30 cellular contexts compared by ENCODE assay signal in the genomic region with DNA sequence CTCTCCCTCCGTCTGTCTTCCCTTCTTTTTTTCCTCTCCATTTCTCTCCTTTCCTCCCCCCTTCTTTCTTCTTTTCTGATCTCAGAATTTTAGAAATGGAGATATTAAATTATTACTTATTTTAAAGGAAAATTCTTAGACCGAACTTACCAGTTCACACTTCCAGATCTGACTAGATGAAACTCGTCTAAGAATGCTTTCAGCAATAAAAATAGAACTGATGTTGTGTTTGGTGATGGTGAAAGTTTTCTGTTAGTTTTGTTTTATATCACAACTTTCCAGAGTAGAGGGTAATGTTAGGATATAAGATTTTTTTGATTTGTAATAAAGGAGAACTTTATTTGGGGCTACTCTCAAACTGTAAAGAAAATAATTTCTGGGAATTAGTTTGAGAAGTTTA. TPM values are rescaled to one million over a fixed set of nuclear protein-coding genes. Genes with fewer than 3 reads are reported as not detected.
DNase-seq lines count a peak whose midpoint lies in the region; ATAC-seq and FAIRE-seq lines count a peak whose summit lies in the region.
"Had no signal": no experiment of that assay in that cellular context is flagged by ENCODE, and none has a peak within 500 bp of the region (broad histone marks: within the 10 kb centered on the region; RNA-seq: fewer than 3 reads in every experiment).

No MANE protein-coding gene starts in this region.

- ATAC-seq in GM21526 (IDR thresholded peaks at IDR 0.05; ENCODE audit: low FRiP score, unreplicated experiment) (peak; percentile 55), HG02973 (IDR thresholded peaks at IDR 0.05; ENCODE audit: unreplicated experiment) (peak; percentile 65), GM21737 (IDR thresholded peaks at IDR 0.05; ENCODE audit: unreplicated experiment) (no peak)
- ATAC-seq: activated CD8-positive, alpha-beta memory T cell treated with anti-CD3 and anti-CD28 coated beads, Interleukin-2, amount 10 ng/mL, durations not matched to agents 7 days and 5 days; activated T-helper 17 cell treated with anti-CD3 and anti-CD28 coated beads, Interleukin-2, amount 50 U/mL, for 72 hours; CD8-positive, alpha-beta T cell; Panc1; pancreas; right cardiac atrium had no signal

- peaks cover 34% of the 10 kb centered on the region for H3K36me3 Mint-ChIP-seq in T-helper 2 cell treated with Interferon-gamma antibody and Interleukin-4, amounts not matched to agents 5 μg/mL and 100 μg/mL, for 36 hours (ENCODE audit: low read depth)

- no peaks in the 10 kb centered on the region for H3K4me1 ChIP-seq in small intestine (ENCODE audit: control insufficient read depth in 2 of 2, insufficient read depth in 1 of 2, low read depth in 1 of 2, low read length in 1 of 2)
- H3K4me1 ChIP-seq: pancreas, SJCRH30 had no signal

- H3K27ac Mint-ChIP-seq in T-helper 2 cell treated with Interferon-gamma antibody and Interleukin-4, amounts not matched to agents 5 μg/mL and 100 μg/mL, for 36 hours = peak overlapping the region; percentile 10
- H3K27ac Mint-ChIP-seq: activated CD8-positive, alpha-beta memory T cell treated with anti-CD3 and anti-CD28 coated beads, Interleukin-2, amount 10 ng/mL, durations not matched to agents 7 days and 5 days; activated naive CD8-positive, alpha-beta T cell treated with anti-CD3 and anti-CD28 coated beads for 36 hours; activated T-helper 17 cell treated with anti-CD3 and anti-CD28 coated beads, Interleukin-2, amount 50 U/mL, for 72 hours; CD8-positive, alpha-beta T cell; nephron; type B pancreatic cell had no signal

- H3K9me3 Mint-ChIP-seq in T-helper 2 cell treated with Interferon-gamma antibody and Interleukin-4, amounts not matched to agents 5 μg/mL and 100 μg/mL, for 36 hours = peaks cover 9% of the 10 kb centered on the region

- no peak overlapping the region for H3K4me3 Mint-ChIP-seq in T-helper 2 cell treated with Interferon-gamma antibody and Interleukin-4, amounts not matched to agents 5 μg/mL and 100 μg/mL, for 36 hours
- H3K4me3 Mint-ChIP-seq: activated CD8-positive, alpha-beta memory T cell treated with anti-CD3 and anti-CD28 coated beads, Interleukin-2, amount 10 ng/mL, durations not matched to agents 7 days and 5 days; activated naive CD8-positive, alpha-beta T cell treated with anti-CD3 and anti-CD28 coated beads for 36 hours; activated T-helper 17 cell treated with anti-CD3 and anti-CD28 coated beads, Interleukin-2, amount 50 U/mL, for 72 hours; CD8-positive, alpha-beta T cell; nephron; type B pancreatic cell had no signal

- no peak overlapping the region for H3K27ac ChIP-seq in small intestine (ENCODE audit: low read depth in 1 of 2, low read length in 1 of 2)
- H3K27ac ChIP-seq: 22Rv1, HL-60, pancreas, SJCRH30 had no signal

- intact Hi-C loops in head of caudate nucleus (cut with DNase I) = no loop called here

- no peaks in the 10 kb centered on the region for H3K27me3 Mint-ChIP-seq in T-helper 2 cell treated with Interferon-gamma antibody and Interleukin-4, amounts not matched to agents 5 μg/mL and 100 μg/mL, for 36 hours (ENCODE audit: low read depth)
- H3K27me3 Mint-ChIP-seq: activated CD8-positive, alpha-beta memory T cell treated with anti-CD3 and anti-CD28 coated beads, Interleukin-2, amount 10 ng/mL, durations not matched to agents 7 days and 5 days; activated naive CD8-positive, alpha-beta T cell treated with anti-CD3 and anti-CD28 coated beads for 36 hours; activated T-helper 17 cell treated with anti-CD3 and anti-CD28 coated beads, Interleukin-2, amount 50 U/mL, for 72 hours; type B pancreatic cell had no signal

- H3K27me3 ChIP-seq in small intestine (ENCODE audit: control insufficient read depth in 2 of 2, insufficient read depth in 2 of 2, low read length in 2 of 2) = no peaks in the 10 kb centered on the region
- H3K27me3 ChIP-seq: pancreas, SJCRH30 had no signal

- FAIRE-seq in small intestine (lab: Jason Lieb, UNC) = peak; percentile 47
- FAIRE-seq: pancreas had no signal

- no peak for DNase-seq in T-helper 2 cell treated with Interferon-gamma antibody and Interleukin-4, amounts not matched to agents 5 μg/mL and 100 μg/mL, for 36 hours (ENCODE audit: low spot score)
- DNase-seq in T-helper 2 cell = no peak
- no peak for DNase-seq in small intestine
- DNase-seq in SIG-M5 (lab: John Stamatoyannopoulos, UW) = no peak
- no peak for DNase-seq in head of caudate nucleus
- DNase-seq: activated CD4-positive, alpha-beta T cell treated with anti-CD3 and anti-CD28 coated beads for 4 hours; activated CD8-positive, alpha-beta memory T cell treated with anti-CD3 and anti-CD28 coated beads, Interleukin-2, amount 10 ng/mL, durations not matched to agents 7 days and 5 days; activated naive CD8-positive, alpha-beta T cell treated with anti-CD3 and anti-CD28 coated beads for 36 hours; CD8-positive, alpha-beta T cell; DMS153; effector CD4-positive, alpha-beta T cell; erythroblast; foreskin fibroblast; H7; hypothalamus; IMR-90; NCI-H1105; NCI-H510A treated with DMSO at 0.1 percent for 48 hours; pancreas; right cardiac atrium; SJCRH30 had no signal

- H3K4me3 ChIP-seq in small intestine (ENCODE audit: low read depth in 1 of 2, low read length in 2 of 2) = no peak overlapping the region
- H3K4me3 ChIP-seq: pancreas, SJCRH30 had no signal

- H3K36me3 ChIP-seq in small intestine (ENCODE audit: control insufficient read depth in 2 of 2, insufficient read depth in 2 of 2, low read length in 2 of 2) = peaks cover 3 to 7% of the 10 kb centered on the region in 2 donors

- no peaks in the 10 kb centered on the region for H3K9me3 ChIP-seq in small intestine (ENCODE audit: control insufficient read depth, low read depth)
- H3K9me3 ChIP-seq: pancreas had no signal

- peaks cover 4% of the 10 kb centered on the region for H3K4me1 Mint-ChIP-seq in T-helper 2 cell treated with Interferon-gamma antibody and Interleukin-4, amounts not matched to agents 5 μg/mL and 100 μg/mL, for 36 hours (ENCODE audit: low read depth)
- H3K4me1 Mint-ChIP-seq: activated T-helper 17 cell treated with anti-CD3 and anti-CD28 coated beads, Interleukin-2, amount 50 U/mL, for 72 hours; nephron had no signal

- 79 to 89% (median 81%) methylated on average over 3 of the region's 3 CpGs for WGBS in small intestine, 3 donors

RNA-seq across cellular contexts. Expression of gene UCHL3, which starts 29.9 kb away (rescaled TPM):
- polyA plus RNA-seq in small intestine = 10 to 100 TPM; 34.9 to 63.2 (median 48.8) TPM

RNA-seq across cellular contexts. Expression of gene COMMD6, which starts 41.9 kb away (rescaled TPM):
- 100 to 1,000 TPM in 2 of 3 donors, 10 to 100 TPM in 1; 99.7 to 180 (median 137) TPM for polyA plus RNA-seq in small intestine

RNA-seq across cellular contexts. Expression of gene LMO7, which starts 56.6 kb away (rescaled TPM):
- 10 to 100 TPM; 31.0 to 88.4 (median 80.3) TPM for polyA plus RNA-seq in small intestine
